ENCODE assay signal across 23 cellular contexts in the genomic region with DNA sequence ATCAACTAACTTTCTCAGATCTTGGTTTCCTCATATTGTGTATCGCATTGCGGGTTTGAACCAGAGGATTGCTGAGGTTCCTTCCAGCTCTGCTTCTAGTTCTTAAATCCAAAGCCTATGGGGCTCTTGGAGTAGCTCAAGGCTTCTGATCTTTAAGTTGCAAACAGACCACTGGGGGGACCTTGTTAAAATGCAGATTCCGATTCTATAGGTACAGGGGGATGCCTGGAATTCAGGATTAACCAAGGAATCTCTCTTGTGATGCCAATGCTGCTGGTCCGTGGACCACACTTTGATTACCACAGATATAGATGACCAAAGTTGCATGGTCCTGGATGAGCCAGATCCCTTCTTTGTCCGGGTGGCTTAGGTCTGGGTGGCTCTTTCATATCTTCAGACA.
"Had no signal": no experiment of that assay in that cellular context is flagged by ENCODE, and none has a peak within 500 bp of the region (broad histone marks: within the 10 kb centered on the region; RNA-seq: fewer than 3 reads in every experiment).

No MANE protein-coding gene starts in this region.

- H3K9me3 Mint-ChIP-seq: memory B cell; natural killer cell treated with Interleukin-12 subunit alpha and Interleukin-12 subunit beta and Interleukin-15 and Interleukin-18, amount 100 ng/mL, for 72 hours; neural crest cell; stimulated activated effector memory CD8-positive, alpha-beta T cell treated with anti-CD3 and anti-CD28 coated beads, Interleukin-12 subunit alpha, Interleukin-12 subunit beta, amount 100 ng/mL, for 72 hours had no signal

- H3K9ac ChIP-seq: parathyroid adenoma had no signal

- H2AFZ ChIP-seq: parathyroid adenoma had no signal

- H3K36me3 Mint-ChIP-seq: memory B cell; naive B cell; natural killer cell treated with Interleukin-12 subunit alpha and Interleukin-12 subunit beta and Interleukin-15 and Interleukin-18, amount 100 ng/mL, for 72 hours; stimulated activated effector memory CD8-positive, alpha-beta T cell treated with anti-CD3 and anti-CD28 coated beads, Interleukin-12 subunit alpha, Interleukin-12 subunit beta, amount 100 ng/mL, for 72 hours had no signal

- H3K27ac ChIP-seq: neutrophil, parathyroid adenoma, right lobe of liver, testis, tibial nerve, upper lobe of left lung, uterus had no signal

- H3K27ac Mint-ChIP-seq: memory B cell; natural killer cell treated with Interleukin-12 subunit alpha and Interleukin-12 subunit beta and Interleukin-15 and Interleukin-18, amount 100 ng/mL, for 72 hours; progenitor cell of endocrine pancreas; stimulated activated effector memory CD8-positive, alpha-beta T cell treated with anti-CD3 and anti-CD28 coated beads, Interleukin-12 subunit alpha, Interleukin-12 subunit beta, amount 100 ng/mL, for 72 hours had no signal

- H3K4me1 Mint-ChIP-seq: memory B cell; stimulated activated effector memory CD8-positive, alpha-beta T cell treated with anti-CD3 and anti-CD28 coated beads, Interleukin-12 subunit alpha, Interleukin-12 subunit beta, amount 100 ng/mL, for 72 hours had no signal

- H3K27me3 Mint-ChIP-seq: naive B cell had no signal

- H3K4me1 ChIP-seq: parathyroid adenoma, right lobe of liver, testis, uterus had no signal

- H3K79me2 ChIP-seq: parathyroid adenoma had no signal

- H3K4me3 ChIP-seq: dorsolateral prefrontal cortex, lung, right lobe of liver, testis, tibial nerve, upper lobe of left lung, uterus had no signal

- H3K9me3 ChIP-seq: neutrophil, right lobe of liver, testis, upper lobe of left lung, uterus had no signal

- H3K36me3 ChIP-seq: neutrophil, right lobe of liver, tibial nerve, upper lobe of left lung, uterus had no signal

- H3K27me3 ChIP-seq: dorsolateral prefrontal cortex, neutrophil, right lobe of liver, testis, tibial nerve, upper lobe of left lung, uterus had no signal

- H3K4me3 Mint-ChIP-seq: memory B cell; naive B cell; natural killer cell treated with Interleukin-12 subunit alpha and Interleukin-12 subunit beta and Interleukin-15 and Interleukin-18, amount 100 ng/mL, for 72 hours; neural crest cell; stimulated activated effector memory CD8-positive, alpha-beta T cell treated with anti-CD3 and anti-CD28 coated beads, Interleukin-12 subunit alpha, Interleukin-12 subunit beta, amount 100 ng/mL, for 72 hours had no signal

- ATAC-seq: left lobe of liver; natural killer cell treated with Interleukin-12 subunit alpha and Interleukin-12 subunit beta and Interleukin-15 and Interleukin-18, amount 100 ng/mL, for 72 hours; right lobe of liver; stimulated activated effector memory CD8-positive, alpha-beta T cell treated with anti-CD3 and anti-CD28 coated beads, Interleukin-12 subunit alpha, Interleukin-12 subunit beta, amount 100 ng/mL, for 72 hours; stimulated activated naive CD8-positive, alpha-beta T cell treated with anti-CD3 and anti-CD28 coated beads, Interleukin-15, Interleukin-2, amounts not matched to agents 100 U/mL and 50 U/mL, for 24 hours had no signal

- DNase-seq: dorsolateral prefrontal cortex; effector CD4-positive, alpha-beta T cell; kidney; naive B cell; right lobe of liver; small intestine; stimulated activated CD4-positive, alpha-beta T cell treated with anti-CD3 and anti-CD28 coated beads, Interleukin-15, amount 100 ng/mL, for 24 hours; stimulated activated CD4-positive, alpha-beta T cell treated with anti-CD3 and anti-CD28 coated beads, Interleukin-4, amount 100 ng/mL, for 1 hour; stimulated activated naive CD8-positive, alpha-beta T cell treated with anti-CD3 and anti-CD28 coated beads, Interleukin-15, Interleukin-2, amounts not matched to agents 100 U/mL and 50 U/mL, for 24 hours; substantia nigra; testis; upper lobe of left lung; uterus had no signal
